Comparison of ENCODE assay signal across 6 cellular contexts in genomic region chr3:67106874-67107273, GRCh38.
"Had no signal": no experiment of that assay in that cellular context is flagged by ENCODE, and none has a peak within 500 bp of the region (broad histone marks: within the 10 kb centered on the region; RNA-seq: fewer than 3 reads in every experiment).

No MANE protein-coding gene starts in this region.

- H3K4me3 ChIP-seq: K562 had no signal

- H3K4me3 Mint-ChIP-seq: H9 had no signal

- DNase-seq: GOT3, H9, HCEC 1CT, IMR-90, KG1 had no signal

- ATAC-seq: K562 had no signal
